Comparison of ENCODE assay signal across 11 cellular contexts in genomic region chr10:125155101-125155500, GRCh38. TPM values are rescaled to one million over a fixed set of nuclear protein-coding genes. Genes with fewer than 3 reads are reported as not detected.
DNase-seq lines count a peak whose midpoint lies in the region; ATAC-seq and TF ChIP-seq lines count a peak whose summit lies in the region.
"Had no signal": no experiment of that assay in that cellular context is flagged by ENCODE, and none has a peak within 500 bp of the region (broad histone marks: within the 10 kb centered on the region; RNA-seq: fewer than 3 reads in every experiment).

No MANE protein-coding gene starts in this region.

- TF ChIP-seq CTCF in left ventricle myocardium inferior (IDR thresholded peaks at IDR 0.05; ENCODE audit: borderline replicate concordance) (no peak), epithelial cell of esophagus (IDR thresholded peaks at IDR 0.05; ENCODE audit: insufficient read depth, low read depth, low read length, missing control alignments) (no peak), upper lobe of right lung (IDR thresholded peaks at IDR 0.05) (no peak), PC-9 (conservative IDR thresholded peaks at IDR 0.05) (no peak)

- H3K4me2 ChIP-seq in PC-9 = no peak overlapping the region

- no peak overlapping the region for H2AFZ ChIP-seq in PC-9

- H3K27ac ChIP-seq in left ventricle myocardium inferior (replicated peaks) = peak overlapping the region; percentile 98
- H3K27ac ChIP-seq in muscle layer of duodenum (ENCODE audit: low read length) = peak overlapping the region; percentile 83
- peak overlapping the region; percentile 55 for H3K27ac ChIP-seq in upper lobe of right lung
- H3K27ac ChIP-seq in PC-9 = no peak overlapping the region

- H3K79me2 ChIP-seq in PC-9 (ENCODE audit: low read depth) = peaks cover 86% of the 10 kb centered on the region

- H3K9me2 ChIP-seq in PC-9 (ENCODE audit: insufficient read depth) = no peaks in the 10 kb centered on the region

- peaks cover 4% of the 10 kb centered on the region for H3K4me1 Mint-ChIP-seq in activated CD4-positive, alpha-beta T cell treated with anti-CD3 and anti-CD28 coated beads, Interleukin-2, amount 10 ng/mL, durations not matched to agents 7 days and 5 days

- no peak for ATAC-seq in Right ventricle myocardium inferior
- no peak for ATAC-seq in upper lobe of right lung
- ATAC-seq in GM21381 (IDR thresholded peaks at IDR 0.05; ENCODE audit: unreplicated experiment) = no peak
- ATAC-seq: stimulated activated memory B cell treated with anti-CD40 and anti-IgM and Interleukin-4, amounts not matched to agents 10 μg/mL and 1 μg/mL and 100 μg/mL, for 72 hours had no signal

- no peaks in the 10 kb centered on the region for H3K36me3 ChIP-seq in left ventricle myocardium inferior
- peaks cover 0 to 3% of the 10 kb centered on the region in 2 donors for H3K36me3 ChIP-seq in muscle layer of duodenum (ENCODE audit: control insufficient read depth in 1 of 2, insufficient read depth in 2 of 2, low read length in 2 of 2)
- no peaks in the 10 kb centered on the region for H3K36me3 ChIP-seq in upper lobe of right lung
- H3K36me3 ChIP-seq in PC-9 (ENCODE audit: low read depth) = peaks cover 2% of the 10 kb centered on the region; the same call in 1 of the 2 replicates

- H4K20me1 ChIP-seq in PC-9 (ENCODE audit: insufficient read depth) = peaks cover 53% of the 10 kb centered on the region

- H3K4me3 ChIP-seq in left ventricle myocardium inferior (peak overlapping the region; percentile 93), epithelial cell of esophagus (ENCODE audit: low read length) (peak overlapping the region; percentile 31), muscle layer of duodenum (ENCODE audit: low read depth in 1 of 2, low read length in 2 of 2) (peak overlapping the region; percentile 5 to 49), upper lobe of right lung (peak overlapping the region; percentile 7), PC-9 (no peak overlapping the region)

- H3K4me1 ChIP-seq in left ventricle myocardium inferior (peaks cover 87% of the 10 kb centered on the region), muscle layer of duodenum (ENCODE audit: control insufficient read depth in 1 of 2, insufficient read depth in 2 of 2, low read length in 2 of 2) (peaks cover 43 to 62% of the 10 kb centered on the region in 2 donors), upper lobe of right lung (peaks cover 66% of the 10 kb centered on the region), PC-9 (replicated peaks; ENCODE audit: insufficient read depth) (peaks cover 21% of the 10 kb centered on the region)

- DNase-seq in left ventricle myocardium inferior (no peak), Right ventricle myocardium inferior (ENCODE audit: missing footprints) (no peak), epithelial cell of esophagus (ENCODE audit: low read depth) (no peak), upper lobe of right lung (no peak), PC-9 (no peak)
- no peak for DNase-seq in activated CD4-positive, alpha-beta T cell treated with anti-CD3 and anti-CD28 coated beads, Interleukin-2, amount 10 ng/mL, durations not matched to agents 7 days and 5 days
- DNase-seq: activated CD4-positive, alpha-beta T cell treated with anti-CD3 and anti-CD28 coated beads for 1 hour; NCI-H446 had no signal

- H3K9me3 Mint-ChIP-seq in activated CD4-positive, alpha-beta T cell treated with anti-CD3 and anti-CD28 coated beads, Interleukin-2, amount 10 ng/mL, durations not matched to agents 7 days and 5 days = no peaks in the 10 kb centered on the region
- H3K9me3 Mint-ChIP-seq: stimulated activated memory B cell treated with anti-CD40 and anti-IgM and Interleukin-4, amounts not matched to agents 10 μg/mL and 1 μg/mL and 100 μg/mL, for 72 hours had no signal

- no peak overlapping the region for H3K27ac Mint-ChIP-seq in activated CD4-positive, alpha-beta T cell treated with anti-CD3 and anti-CD28 coated beads, Interleukin-2, amount 10 ng/mL, durations not matched to agents 7 days and 5 days
- H3K27ac Mint-ChIP-seq: stimulated activated memory B cell treated with anti-CD40 and anti-IgM and Interleukin-4, amounts not matched to agents 10 μg/mL and 1 μg/mL and 100 μg/mL, for 72 hours had no signal

- 0 out of 2 replicates have a peak, but pooled peaks cover 4% of the 10 kb centered on the region for H3F3A ChIP-seq in PC-9 (ENCODE audit: insufficient read depth, low read depth)

- no TSS peak for BruUV-seq in PC-9 (replicated peaks; lab: Mats Ljungman, UMichigan)

- intact Hi-C loops in left ventricle myocardium inferior (cut with micrococcal nuclease) = loop anchor here (10.0 kb wide), 1 partner anchor 110 kb away; no protein-coding TSS in a partner anchor
- intact Hi-C loops in Right ventricle myocardium inferior (cut with DNase I) = loop anchor here (5.0 kb wide), 1 partner anchor 93 kb away; no protein-coding TSS in a partner anchor
- intact Hi-C loops in upper lobe of right lung (cut with DNase I) = loop anchor here (10.0 kb wide), 1 partner anchor 100 kb away; no protein-coding TSS in a partner anchor
- intact Hi-C loops in PC-9 (cut with micrococcal nuclease; ENCODE audit: unreplicated experiment) = loop anchor here (5.0 kb wide), 1 partner anchor 33 kb away; no protein-coding TSS in a partner anchor

- H3K36me3 Mint-ChIP-seq in activated CD4-positive, alpha-beta T cell treated with anti-CD3 and anti-CD28 coated beads, Interleukin-2, amount 10 ng/mL, durations not matched to agents 7 days and 5 days (ENCODE audit: low read depth) = no peaks in the 10 kb centered on the region
- H3K36me3 Mint-ChIP-seq: stimulated activated memory B cell treated with anti-CD40 and anti-IgM and Interleukin-4, amounts not matched to agents 10 μg/mL and 1 μg/mL and 100 μg/mL, for 72 hours had no signal

- CTCF ChIA-PET in PC-9 (lab: Charles Lee) = interaction anchor here (0.7 kb wide), 1 partner anchor 232 kb away, joined by 3 read pairs; no protein-coding TSS in a partner anchor
- CTCF ChIA-PET in activated CD4-positive, alpha-beta T cell treated with anti-CD3 and anti-CD28 coated beads, Interleukin-2, amount 10 ng/mL, durations not matched to agents 7 days and 5 days (lab: Charles Lee) = no interaction called here

- H3K27me3 Mint-ChIP-seq in activated CD4-positive, alpha-beta T cell treated with anti-CD3 and anti-CD28 coated beads, Interleukin-2, amount 10 ng/mL, durations not matched to agents 7 days and 5 days = peaks cover 59% of the 10 kb centered on the region

- no peaks in the 10 kb centered on the region for H3K9me3 ChIP-seq in left ventricle myocardium inferior (replicated peaks)
- H3K9me3 ChIP-seq in muscle layer of duodenum (ENCODE audit: control insufficient read depth in 1 of 2, low read length in 2 of 2) = no peaks in the 10 kb centered on the region
- H3K9me3 ChIP-seq in upper lobe of right lung = no peaks in the 10 kb centered on the region
- H3K9me3 ChIP-seq in PC-9 (ENCODE audit: insufficient read depth, low read depth) = no peaks in the 10 kb centered on the region

- H3K27me3 ChIP-seq in left ventricle myocardium inferior (ENCODE audit: low read depth) (no peaks in the 10 kb centered on the region), muscle layer of duodenum (ENCODE audit: low read depth, low read length) (no peaks in the 10 kb centered on the region), upper lobe of right lung (no peaks in the 10 kb centered on the region), PC-9 (ENCODE audit: insufficient read depth, low read depth) (no peaks in the 10 kb centered on the region)

- POLR2A ChIA-PET in PC-9 (lab: Charles Lee; ENCODE audit: unreplicated experiment) = no interaction called here
- POLR2A ChIA-PET in activated CD4-positive, alpha-beta T cell treated with anti-CD3 and anti-CD28 coated beads, Interleukin-2, amount 10 ng/mL, durations not matched to agents 7 days and 5 days (lab: Charles Lee) = no interaction called here

- no peak overlapping the region for H3K4me3 Mint-ChIP-seq in activated CD4-positive, alpha-beta T cell treated with anti-CD3 and anti-CD28 coated beads, Interleukin-2, amount 10 ng/mL, durations not matched to agents 7 days and 5 days
- H3K4me3 Mint-ChIP-seq: stimulated activated memory B cell treated with anti-CD40 and anti-IgM and Interleukin-4, amounts not matched to agents 10 μg/mL and 1 μg/mL and 100 μg/mL, for 72 hours had no signal

RNA-seq across cellular contexts. Expression of gene CTBP2, which starts 5.3 kb away (rescaled TPM):
- total RNA-seq in left ventricle myocardium inferior (29.1 TPM), Right ventricle myocardium inferior (31.3 TPM), upper lobe of right lung (66.7 TPM), PC-9 (2021) (60.5 and 64.4 TPM in 2 replicates)
- total RNA-seq in activated CD4-positive, alpha-beta T cell treated with anti-CD3 and anti-CD28 coated beads, Interleukin-2, amount 10 ng/mL, durations not matched to agents 7 days and 5 days = under 1 TPM in 1 of 2 experiments, not detected in 1; 0.40 TPM

Comparison
In these comparisons a context has a peak if more than half of its experiments do, and no peak if none do; other contexts are left out.
1. RNA of gene CTBP2, which starts 5.3 kb away (total RNA-seq): 66.7 TPM in upper lobe of right lung (single experiment), 60.5 to 64.4 TPM in PC-9, 31.3 TPM in Right ventricle myocardium inferior (single experiment) and 29.1 TPM in left ventricle myocardium inferior (single experiment); 0.40 TPM in activated CD4-positive, alpha-beta T cell treated with anti-CD3 and anti-CD28 coated beads, Interleukin-2, amount 10 ng/mL, durations not matched to agents 7 days and 5 days; every median in the first group is over 10 times any median in the second.